ENCODE assay signal across 7 cellular contexts in genomic region chr10:88386204-88386877, GRCh38.
A peak's percentile ranks its signal among the peaks of the same experiment; 100 is the strongest.
DNase-seq lines count a peak whose midpoint lies in the region; ATAC-seq and TF ChIP-seq lines count a peak whose summit lies in the region.

No MANE protein-coding gene starts in this region.

- TF ChIP-seq EP300 in tibial nerve (IDR thresholded peaks at IDR 0.05): no peak

- H3K27ac ChIP-seq in right atrium auricular region: peak overlapping the region; percentile 56 to 74
- H3K27ac ChIP-seq in tibial nerve: peak overlapping the region; percentile 37 to 89 (median 80)

- TF ChIP-seq CTCF in right atrium auricular region (IDR thresholded peaks at IDR 0.05) (no peak), tibial nerve (IDR thresholded peaks at IDR 0.05) (no peak)

- peak; percentile 46 for ATAC-seq in GM19023 (IDR thresholded peaks at IDR 0.05; ENCODE audit: unreplicated experiment)
- ATAC-seq in HG02943 (IDR thresholded peaks at IDR 0.05; ENCODE audit: low read depth, unreplicated experiment): peak; percentile 32

- 7 to 8% methylated on average over 3 of the region's 3 CpGs for WGBS in tibial nerve, 2 donors

- DNase-seq in right atrium auricular region (ENCODE audit: low spot score) (no peak), tibial nerve (ENCODE audit: low spot score in 2 of 2) (no peak), NCI-H345 treated with DMSO at 0.1 percent for 48 hours (lab: John Stamatoyannopoulos, UW; ENCODE audit: unreplicated experiment) (no peak)
- DNase-seq in activated CD8-positive, alpha-beta memory T cell treated with anti-CD3 and anti-CD28 coated beads, Interleukin-2, amount 50 U/mL, for 48 hours: no peak

- no peaks in the 10 kb centered on the region for H3K27me3 ChIP-seq in right atrium auricular region
- no peaks in the 10 kb centered on the region for H3K27me3 ChIP-seq in tibial nerve

- H3K4me3 ChIP-seq in right atrium auricular region: peak overlapping the region in 1 of 2 donors; percentile 27
- H3K4me3 ChIP-seq in tibial nerve: peak overlapping the region in 2 of 4 donors; percentile 3 to 32

- TF ChIP-seq POLR2A in Raji (IDR thresholded peaks at IDR 0.05; ENCODE audit: insufficient read depth, low read depth, low read length) (0 out of 2 replicates have a peak, but pooled peaks have one; percentile 14), tibial nerve (IDR thresholded peaks at IDR 0.05) (no peak)

- H3K36me3 ChIP-seq in right atrium auricular region (no peaks in the 10 kb centered on the region), tibial nerve (no peaks in the 10 kb centered on the region)

- no peaks in the 10 kb centered on the region for H3K9me3 ChIP-seq in right atrium auricular region
- H3K9me3 ChIP-seq in tibial nerve: no peaks in the 10 kb centered on the region

- H3K4me1 ChIP-seq in right atrium auricular region (peaks cover 0 to 36% of the 10 kb centered on the region in 2 donors), tibial nerve (peaks cover 0 to 54% (median 22%) of the 10 kb centered on the region in 4 donors)
